Comparison of ENCODE assay signal across 8 cellular contexts in the genomic region with DNA sequence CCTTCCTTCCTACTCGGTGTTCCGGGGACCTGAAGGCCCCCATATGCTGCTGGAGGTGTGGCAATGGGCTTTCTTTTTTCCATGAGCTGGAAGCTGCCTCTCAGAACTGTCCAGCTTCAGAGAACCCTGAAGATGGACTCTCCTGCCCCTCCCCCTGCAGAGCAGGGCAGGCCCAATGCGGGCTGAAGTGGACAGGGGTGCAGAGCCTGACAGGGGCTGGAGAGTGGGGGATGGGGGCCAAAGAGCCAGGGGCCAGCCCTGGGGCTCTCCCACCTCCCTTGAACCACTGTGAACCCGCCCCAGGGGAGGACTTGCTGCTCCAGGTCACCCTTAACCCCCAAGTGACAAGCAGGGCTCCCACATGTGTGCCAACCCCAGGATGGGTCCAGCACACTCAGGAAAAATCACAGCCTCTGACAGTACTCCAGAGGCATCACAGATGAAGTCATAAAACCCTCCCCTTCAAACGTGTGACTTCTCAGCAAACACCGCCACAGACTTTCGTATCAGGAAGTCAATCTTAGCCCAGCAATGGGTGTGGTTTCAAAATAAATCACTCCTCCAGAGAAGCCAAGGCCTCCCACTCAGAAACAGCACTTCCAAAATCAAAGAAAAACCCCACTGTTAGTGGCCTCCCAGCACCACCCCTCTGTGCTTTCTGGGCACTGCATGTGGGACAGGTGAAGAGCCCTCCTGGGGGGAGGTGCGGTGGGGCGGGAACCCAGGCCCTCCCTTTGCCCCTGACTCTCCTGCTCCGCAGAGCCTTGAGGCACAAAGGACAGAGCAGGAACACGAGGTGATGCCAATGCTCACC.
A peak's percentile ranks its signal among the peaks of the same experiment; 100 is the strongest.
DNase-seq lines count a peak whose midpoint lies in the region; ATAC-seq and TF ChIP-seq lines count a peak whose summit lies in the region.

No MANE protein-coding gene starts in this region.

- H3K14ac ChIP-seq in H9 (ENCODE audit: insufficient read depth, low read length) = peak overlapping the region; percentile 81; the same call in 1 of the 2 replicates

- no peak overlapping the region for H3K56ac ChIP-seq in H9 (ENCODE audit: insufficient read length, low read depth, low read length)

- H3K4me2 ChIP-seq in H9 (ENCODE audit: insufficient read depth, insufficient read length, low read length) = no peak overlapping the region

- H3K4me3 ChIP-seq in AG04450 (ENCODE audit: low read depth, low read length) (no peak overlapping the region), body of pancreas (no peak overlapping the region)

- H3T11ph ChIP-seq in H9 (ENCODE audit: low read length) = no peak overlapping the region

- no peak overlapping the region for H4K8ac ChIP-seq in H9 (replicated peaks; ENCODE audit: insufficient read length, low read depth, low read length)

- H3K9me3 Mint-ChIP-seq in H9 (no peaks in the 10 kb centered on the region), T-cell (no peaks in the 10 kb centered on the region)
- no peaks in the 10 kb centered on the region for H3K9me3 Mint-ChIP-seq in stimulated activated naive CD8-positive, alpha-beta T cell treated with anti-CD3 and anti-CD28 coated beads, Interleukin-15, Interleukin-2, amounts not matched to agents 100 ng/mL and 50 ng/mL, for 24 hours

- no peaks in the 10 kb centered on the region for H4K20me1 ChIP-seq in H9 (ENCODE audit: control insufficient read depth, insufficient read depth, insufficient read length)

- H3K4ac ChIP-seq in H9 (ENCODE audit: low read depth, low read length) = no peak overlapping the region; the same call in 1 of the 2 replicates

- DNase-seq in AG04450 (ENCODE audit: low read depth, low spot score) = no peak
- DNase-seq in H9 = no peak
- peak in 32 of 34 experiments; percentile 42 to 83 (median 64) for DNase-seq in T-cell
- DNase-seq in body of pancreas = peak in 1 of 4 donors; percentile 64
- DNase-seq in left lobe of liver (ENCODE audit: low spot score) = peak; percentile 42
- DNase-seq in superior temporal gyrus (ENCODE audit: extremely low spot score) = no peak
- DNase-seq in UCSD-AML1 (lab: John Stamatoyannopoulos, UW; ENCODE audit: unreplicated experiment) = no peak

- no peak overlapping the region for H2AFZ ChIP-seq in H9 (ENCODE audit: low read length)

- TF ChIP-seq CTCF in AG04450 (IDR thresholded peaks at IDR 0.05; ENCODE audit: low read depth, low read length) (no peak), H9 (conservative IDR thresholded peaks at IDR 0.05) (no peak), body of pancreas (IDR thresholded peaks at IDR 0.05) (no peak)

- H3K27ac Mint-ChIP-seq in H9 = peak overlapping the region; percentile 61 to 89 (median 82); a peak in 5 of 7 replicates
- H3K27ac Mint-ChIP-seq in T-cell = peak overlapping the region; percentile 98 to 99
- H3K27ac Mint-ChIP-seq in stimulated activated naive CD8-positive, alpha-beta T cell treated with anti-CD3 and anti-CD28 coated beads, Interleukin-15, Interleukin-2, amounts not matched to agents 100 ng/mL and 50 ng/mL, for 24 hours = peak overlapping the region; percentile 86

- H4K91ac ChIP-seq in H9 (ENCODE audit: insufficient read length, low read depth, low read length) = no peak overlapping the region

- H3K27ac ChIP-seq in AG04450 (ENCODE audit: low read depth, low read length) = peak overlapping the region; percentile 73
- no peak overlapping the region for H3K27ac ChIP-seq in H9 (ENCODE audit: insufficient read length, low read depth, low read length)
- H3K27ac ChIP-seq in body of pancreas = peak overlapping the region; percentile 21 to 58 (median 38)

- H3K9me3 ChIP-seq in AG04450 (ENCODE audit: control insufficient read depth, insufficient read depth, low read length) (peaks cover 4% of the 10 kb centered on the region; the same call in 1 of the 2 replicates), H9 (ENCODE audit: control insufficient read depth, low read depth, low read length) (no peaks in the 10 kb centered on the region), body of pancreas (no peaks in the 10 kb centered on the region)

- no peak overlapping the region for H3K9ac ChIP-seq in H9 (ENCODE audit: extremely low read depth, insufficient read length, low read length)

- H3K4me1 ChIP-seq in H9 (ENCODE audit: insufficient read depth, low read length) (peaks cover 6% of the 10 kb centered on the region; the same call in 1 of the 2 replicates), body of pancreas (peaks cover 44% of the 10 kb centered on the region)

- H2AK5ac ChIP-seq in H9 (ENCODE audit: insufficient read length, low read length) = no peak overlapping the region

- H2BK15ac ChIP-seq in H9 (ENCODE audit: low read depth, low read length) = no peak overlapping the region

- no peak overlapping the region for H2BK5ac ChIP-seq in H9 (ENCODE audit: insufficient read length, low read length)

- H3K79me2 ChIP-seq in H9 (ENCODE audit: insufficient read depth, low read length) = peaks cover 13% of the 10 kb centered on the region; the same call in 1 of the 2 replicates

- no peak overlapping the region for H4K5ac ChIP-seq in H9 (ENCODE audit: insufficient read length, low read depth, low read length)

- H3K23me2 ChIP-seq in H9 (ENCODE audit: insufficient read length, low read depth, low read length, poor library complexity, severe bottlenecking) = no peaks in the 10 kb centered on the region

- H3K36me3 Mint-ChIP-seq in H9 (ENCODE audit: insufficient read depth in 1 of 3, low read depth in 3 of 3) (no peaks in the 10 kb centered on the region; a peak in 3 of 7 replicates), T-cell (peaks cover 2% of the 10 kb centered on the region)
- H3K36me3 Mint-ChIP-seq in stimulated activated naive CD8-positive, alpha-beta T cell treated with anti-CD3 and anti-CD28 coated beads, Interleukin-15, Interleukin-2, amounts not matched to agents 100 ng/mL and 50 ng/mL, for 24 hours (ENCODE audit: low read depth) = peaks cover 4% of the 10 kb centered on the region

- ATAC-seq in T-cell (replicated peaks in 1 of 4) (peak; percentile 73 to 79 (median 76)), body of pancreas (peak; percentile 19), left lobe of liver (no peak)

- CTCF ChIA-PET in AG04450 (lab: Charles Lee) (no interaction called here), T-cell (lab: Charles Lee) (interaction anchor here in 1 of 2 donors (0.7 to 1.5 kb wide), 2 partner anchors 105 to 116 kb away, joined by 3 to 4 read pairs; no protein-coding TSS in a partner anchor)

- H2BK12ac ChIP-seq in H9 (ENCODE audit: insufficient read length, low read depth, low read length) = no peak overlapping the region

- H2BK120ac ChIP-seq in H9 (ENCODE audit: low read depth, low read length, poor library complexity, severe bottlenecking) = no peak overlapping the region

- H3K36me3 ChIP-seq in body of pancreas (replicated peaks in 1 of 2; ENCODE audit: insufficient read depth in 1 of 2, low read depth in 2 of 2) = no peaks in the 10 kb centered on the region

- H3K79me1 ChIP-seq in H9 (ENCODE audit: insufficient read depth, low read depth, low read length, poor library complexity, severe bottlenecking) = peaks cover 12% of the 10 kb centered on the region

- WGBS in H9 (ENCODE audit: extremely low coverage, insufficient read length, low lambda C conversion rate) = no CpG with 5 or more reads among the region's 11 CpGs
- 37 to 54% methylated on average over 6 to 11 of the region's 11 CpGs for WGBS in body of pancreas, 2 donors

- H3K27me3 ChIP-seq in AG04450 (ENCODE audit: control insufficient read depth, insufficient read depth, low read length) (no peaks in the 10 kb centered on the region), H9 (ENCODE audit: insufficient read depth, low read length) (no peaks in the 10 kb centered on the region; the same call in 1 of the 2 replicates), body of pancreas (no peaks in the 10 kb centered on the region)

- intact Hi-C loops in body of pancreas (cut with DNase I) = no loop called here

- H3K27me3 Mint-ChIP-seq in H9 (ENCODE audit: low read depth) (no peaks in the 10 kb centered on the region), T-cell (no peaks in the 10 kb centered on the region)
- H3K27me3 Mint-ChIP-seq in stimulated activated naive CD8-positive, alpha-beta T cell treated with anti-CD3 and anti-CD28 coated beads, Interleukin-15, Interleukin-2, amounts not matched to agents 100 ng/mL and 50 ng/mL, for 24 hours = peaks cover 1% of the 10 kb centered on the region

- no peak overlapping the region for H3K23ac ChIP-seq in H9 (ENCODE audit: insufficient read length, low read depth, low read length)

- peak overlapping the region; percentile 65 for H3K18ac ChIP-seq in H9 (ENCODE audit: insufficient read length, low read depth, low read length)

- POLR2A ChIA-PET in AG04450 (lab: Yijun Ruan, JAX) = no interaction called here
- POLR2A ChIA-PET in T-cell (lab: Charles Lee) = interaction anchor here (0.6 kb wide), 2 partner anchors 28 to 34 kb away, joined by 3 to 14 read pairs; no protein-coding TSS in a partner anchor

- H3K4me3 Mint-ChIP-seq in H9 = no peak overlapping the region
- H3K4me3 Mint-ChIP-seq in T-cell = peak overlapping the region; percentile 74 to 95 (median 81)
- H3K4me3 Mint-ChIP-seq in stimulated activated naive CD8-positive, alpha-beta T cell treated with anti-CD3 and anti-CD28 coated beads, Interleukin-15, Interleukin-2, amounts not matched to agents 100 ng/mL and 50 ng/mL, for 24 hours = peak overlapping the region; percentile 70

- H3K4me1 Mint-ChIP-seq in H9 = peaks cover 46 to 54% of the 10 kb centered on the region in 2 experiments
- peaks cover 90 to 95% (median 94%) of the 10 kb centered on the region in 3 donors for H3K4me1 Mint-ChIP-seq in T-cell
- H3K4me1 Mint-ChIP-seq in stimulated activated naive CD8-positive, alpha-beta T cell treated with anti-CD3 and anti-CD28 coated beads, Interleukin-15, Interleukin-2, amounts not matched to agents 100 ng/mL and 50 ng/mL, for 24 hours (ENCODE audit: low read depth) = peaks cover 96% of the 10 kb centered on the region

- TF ChIP-seq POLR2A in body of pancreas (IDR thresholded peaks at IDR 0.05) = peak in 1 of 3 donors; percentile 16

- no peak overlapping the region for H2BK20ac ChIP-seq in H9 (ENCODE audit: low read depth, low read length, poor library complexity, severe bottlenecking)

Comparison
In these comparisons a context has a peak if more than half of its experiments do, and no peak if none do; other contexts are left out.
1. DNase-seq: peak in T-cell (32 of 34) and left lobe of liver (single experiment); none in AG04450 (single experiment), H9 (single experiment), superior temporal gyrus (single experiment) and UCSD-AML1 (single experiment).
2. H3K4me3 Mint-ChIP-seq: peak in T-cell (3 of 3) and stimulated activated naive CD8-positive, alpha-beta T cell treated with anti-CD3 and anti-CD28 coated beads, Interleukin-15, Interleukin-2, amounts not matched to agents 100 ng/mL and 50 ng/mL, for 24 hours (single experiment); none in H9 (0 of 2).
3. Peak in every context shown above with its lines, with median percentiles within 50 percentile points of each other: H3K27ac Mint-ChIP-seq.